11 cellular contexts compared by ENCODE assay signal in the genomic region with DNA sequence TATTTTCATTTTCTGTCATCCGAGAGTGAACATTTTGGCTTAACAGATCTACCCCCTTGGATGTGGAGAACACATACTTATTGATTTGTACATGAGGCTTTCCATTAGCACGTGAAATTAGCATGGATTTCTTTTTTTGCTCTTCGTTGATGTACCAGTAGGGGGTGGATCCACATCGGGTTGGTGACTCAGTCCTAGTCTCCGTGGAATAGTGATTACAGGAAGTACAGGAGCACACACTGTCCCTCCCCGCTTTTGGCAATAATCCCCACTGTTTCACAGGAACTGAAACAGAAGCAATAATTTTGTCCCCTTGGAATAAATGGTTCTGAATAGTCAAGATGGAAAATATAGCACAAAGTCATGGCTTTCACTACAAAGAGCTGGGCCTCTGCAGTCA.
A peak's percentile ranks its signal among the peaks of the same experiment; 100 is the strongest.
DNase-seq lines count a peak whose midpoint lies in the region; ATAC-seq and TF ChIP-seq lines count a peak whose summit lies in the region.
"Had no signal": no experiment of that assay in that cellular context is flagged by ENCODE, and none has a peak within 500 bp of the region (broad histone marks: within the 10 kb centered on the region; RNA-seq: fewer than 3 reads in every experiment).

No MANE protein-coding gene starts in this region.

- H3K14ac ChIP-seq in neuronal stem cell (ENCODE audit: low read length), result no peak overlapping the region

- H3K18ac ChIP-seq in neuronal stem cell (ENCODE audit: low read length), result no peak overlapping the region

- H3K4ac ChIP-seq in neuronal stem cell (ENCODE audit: low read length), result no peak overlapping the region

- no peaks in the 10 kb centered on the region for H3K27me3 ChIP-seq in neuronal stem cell (ENCODE audit: control insufficient read depth in 3 of 3, insufficient read depth in 3 of 3, low read depth in 1 of 3, low read length in 3 of 3)

- H3K9ac ChIP-seq in neuronal stem cell (ENCODE audit: low read depth, low read length, poor library complexity), result no peak overlapping the region

- H3K4me3 ChIP-seq in LNCaP clone FGC (ENCODE audit: low read depth, low read length) (no peak overlapping the region), lower leg skin (ENCODE audit: low read depth, poor library complexity, severe bottlenecking) (no peak overlapping the region), neuronal stem cell (ENCODE audit: low read length in 2 of 2) (no peak overlapping the region)

- H3K9me3 ChIP-seq in neuronal stem cell (replicated peaks in 1 of 2; ENCODE audit: control insufficient read depth in 2 of 2, insufficient read depth in 1 of 2, low read depth in 1 of 2, low read length in 2 of 2), result no peaks in the 10 kb centered on the region

- H3K79me1 ChIP-seq in neuronal stem cell (ENCODE audit: low read depth, low read length), result no peaks in the 10 kb centered on the region

- peaks cover 10% of the 10 kb centered on the region for H3K9me3 Mint-ChIP-seq in WTC11
- H3K9me3 Mint-ChIP-seq in endothelial cell (ENCODE audit: unreplicated experiment), result no peaks in the 10 kb centered on the region

- H3K36me3 ChIP-seq in neuronal stem cell (replicated peaks in 1 of 2; ENCODE audit: control insufficient read depth in 2 of 2, insufficient read depth in 2 of 2, low read length in 2 of 2), result no peaks in the 10 kb centered on the region

- intact Hi-C loops in lower leg skin (cut with DNase I; ENCODE audit: low total_unique reads), result no loop called here

- H4K91ac ChIP-seq in neuronal stem cell (ENCODE audit: low read depth, low read length, poor library complexity), result no peak overlapping the region

- H2BK5ac ChIP-seq in neuronal stem cell (ENCODE audit: low read length), result no peak overlapping the region

- no peak overlapping the region for H3K27ac Mint-ChIP-seq in WTC11
- H3K27ac Mint-ChIP-seq in endothelial cell (ENCODE audit: unreplicated experiment), result no peak overlapping the region
- H3K27ac Mint-ChIP-seq: CD4-positive, CD25-positive, alpha-beta regulatory T cell had no signal

- no peak overlapping the region for H2BK15ac ChIP-seq in neuronal stem cell (ENCODE audit: low read length)

- no peak overlapping the region for H3K4me2 ChIP-seq in neuronal stem cell (ENCODE audit: insufficient read depth, low read length, poor library complexity, severe bottlenecking)

- 22 to 35% methylated on average over 6 of the region's 6 CpGs for WGBS in lower leg skin, 2 donors
- WGBS in neuronal stem cell (ENCODE audit: extremely low coverage in 2 of 2, insufficient read length in 2 of 2, insufficient replicate concordance in 1 of 2), 2 donors, result no CpG with 5 or more reads among the region's 6 CpGs

- DNase-seq in Ammon's horn (ENCODE audit: low spot score) (peak; percentile 55), LNCaP clone FGC (ENCODE audit: low read depth) (peak; percentile 13), WTC11 (ENCODE audit: low spot score) (no peak), lower leg skin (ENCODE audit: low spot score in 2 of 2) (peak; percentile 68 to 87), neuronal stem cell (ENCODE audit: low spot score) (no peak), endothelial cell (ENCODE audit: low spot score) (no peak), hepatic stellate cell (ENCODE audit: low spot score) (no peak)
- DNase-seq: activated naive CD4-positive, alpha-beta T cell treated with anti-CD3 and anti-CD28 coated beads, Interleukin-2, amount 50 U/mL, for 16 hours; CD4-positive, CD25-positive, alpha-beta regulatory T cell; stimulated activated CD4-positive, alpha-beta T cell treated with anti-CD3 and anti-CD28 coated beads, Interleukin-2, amount 100 ng/mL, for 48 hours had no signal

- TF ChIP-seq CTCF in LNCaP clone FGC (IDR thresholded peaks at IDR 0.05; ENCODE audit: control insufficient read depth, extremely low read depth, insufficient read depth) (peak; percentile 29; the same call in 1 of the 2 replicates), WTC11 (IDR thresholded peaks at IDR 0.05) (no peak), lower leg skin (IDR thresholded peaks at IDR 0.05) (no peak), endothelial cell (IDR thresholded peaks at IDR 0.05; ENCODE audit: unreplicated experiment) (no peak)

- no peak overlapping the region for H3K27ac ChIP-seq in neuronal stem cell (replicated peaks; ENCODE audit: low read length)

- H3K27me3 Mint-ChIP-seq in WTC11 (ENCODE audit: low read depth), result no peaks in the 10 kb centered on the region
- H3K27me3 Mint-ChIP-seq in endothelial cell (ENCODE audit: unreplicated experiment), result peaks cover 3% of the 10 kb centered on the region
- H3K27me3 Mint-ChIP-seq: CD4-positive, CD25-positive, alpha-beta regulatory T cell had no signal

- H2AFZ ChIP-seq in neuronal stem cell (ENCODE audit: low read length), result no peak overlapping the region

- TF ChIP-seq POLR2A in lower leg skin (IDR thresholded peaks at IDR 0.05), result no peak

- no peak overlapping the region for H4K8ac ChIP-seq in neuronal stem cell (ENCODE audit: low read depth, low read length)

- H3K4me3 Mint-ChIP-seq in WTC11 (no peak overlapping the region), endothelial cell (ENCODE audit: unreplicated experiment) (no peak overlapping the region)
- H3K4me3 Mint-ChIP-seq: CD4-positive, CD25-positive, alpha-beta regulatory T cell had no signal

- H3K36me3 Mint-ChIP-seq in WTC11 (peaks cover 3% of the 10 kb centered on the region; the same call in 1 of the 2 replicates), endothelial cell (ENCODE audit: low read depth, unreplicated experiment) (no peaks in the 10 kb centered on the region)
- H3K36me3 Mint-ChIP-seq: CD4-positive, CD25-positive, alpha-beta regulatory T cell had no signal

- H3K23ac ChIP-seq in neuronal stem cell (ENCODE audit: low read depth, low read length, poor library complexity), result no peak overlapping the region

- H3K4me1 ChIP-seq in neuronal stem cell (ENCODE audit: control insufficient read depth in 2 of 2, insufficient read depth in 1 of 2, low read depth in 1 of 2, low read length in 2 of 2), result no peaks in the 10 kb centered on the region

- H2AK5ac ChIP-seq in neuronal stem cell (ENCODE audit: low read depth, low read length), result no peak overlapping the region

- H3K4me1 Mint-ChIP-seq in WTC11 (peaks cover 13% of the 10 kb centered on the region), endothelial cell (ENCODE audit: unreplicated experiment) (no peaks in the 10 kb centered on the region)
- H3K4me1 Mint-ChIP-seq: CD4-positive, CD25-positive, alpha-beta regulatory T cell had no signal

- no peak overlapping the region for H2BK120ac ChIP-seq in neuronal stem cell (ENCODE audit: low read depth, low read length)

- CTCF ChIA-PET in WTC11 (lab: Charles Lee), result interaction anchor here (0.7 to 0.8 kb wide), 2 partner anchors 9 to 245 kb away, joined by 3 to 4 read pairs; no protein-coding TSS in a partner anchor

- H2BK12ac ChIP-seq in neuronal stem cell (ENCODE audit: low read length), result no peak overlapping the region

- peak; percentile 65; the same call in 1 of the 2 replicates for ATAC-seq in WTC11
- no peak for ATAC-seq in GM18907 (IDR thresholded peaks at IDR 0.05; ENCODE audit: unreplicated experiment)

- POLR2A ChIA-PET in WTC11 (lab: Charles Lee), result no interaction called here

TF ChIP-seq in WTC11, 78 proteins besides CTCF, POLR2A, EP300 and RAD21 (continues in another document):
- TF ChIP-seq ZNF138 (CRISPR knock-in tag; conservative IDR thresholded peaks at IDR 0.05) (no peak), ATF1 (CRISPR knock-in tag; IDR thresholded peaks at IDR 0.05) (no peak), PRRX2 (CRISPR knock-in tag; IDR thresholded peaks at IDR 0.05) (no peak), E2F1 (CRISPR knock-in tag; IDR thresholded peaks at IDR 0.05) (no peak), ZNF219 (CRISPR knock-in tag; IDR thresholded peaks at IDR 0.05; ENCODE audit: borderline replicate concordance) (no peak), ETV6 (CRISPR knock-in tag; IDR thresholded peaks at IDR 0.05) (no peak), JAZF1 (CRISPR knock-in tag; IDR thresholded peaks at IDR 0.05) (no peak), NR3C1 (CRISPR knock-in tag; conservative IDR thresholded peaks at IDR 0.05; ENCODE audit: low read depth) (no peak), FOXK1 (CRISPR knock-in tag; IDR thresholded peaks at IDR 0.05) (no peak), ZNF671 (CRISPR knock-in tag; IDR thresholded peaks at IDR 0.05) (no peak), MXD4 (CRISPR knock-in tag; IDR thresholded peaks at IDR 0.05; ENCODE audit: borderline replicate concordance) (no peak)
- TF ChIP-seq, protein P1, sequence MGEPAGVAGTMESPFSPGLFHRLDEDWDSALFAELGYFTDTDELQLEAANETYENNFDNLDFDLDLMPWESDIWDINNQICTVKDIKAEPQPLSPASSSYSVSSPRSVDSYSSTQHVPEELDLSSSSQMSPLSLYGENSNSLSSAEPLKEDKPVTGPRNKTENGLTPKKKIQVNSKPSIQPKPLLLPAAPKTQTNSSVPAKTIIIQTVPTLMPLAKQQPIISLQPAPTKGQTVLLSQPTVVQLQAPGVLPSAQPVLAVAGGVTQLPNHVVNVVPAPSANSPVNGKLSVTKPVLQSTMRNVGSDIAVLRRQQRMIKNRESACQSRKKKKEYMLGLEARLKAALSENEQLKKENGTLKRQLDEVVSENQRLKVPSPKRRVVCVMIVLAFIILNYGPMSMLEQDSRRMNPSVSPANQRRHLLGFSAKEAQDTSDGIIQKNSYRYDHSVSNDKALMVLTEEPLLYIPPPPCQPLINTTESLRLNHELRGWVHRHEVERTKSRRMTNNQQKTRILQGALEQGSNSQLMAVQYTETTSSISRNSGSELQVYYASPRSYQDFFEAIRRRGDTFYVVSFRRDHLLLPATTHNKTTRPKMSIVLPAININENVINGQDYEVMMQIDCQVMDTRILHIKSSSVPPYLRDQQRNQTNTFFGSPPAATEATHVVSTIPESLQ (CRISPR knock-in tag; IDR thresholded peaks at IDR 0.05), result no peak
- TF ChIP-seq, protein P2, sequence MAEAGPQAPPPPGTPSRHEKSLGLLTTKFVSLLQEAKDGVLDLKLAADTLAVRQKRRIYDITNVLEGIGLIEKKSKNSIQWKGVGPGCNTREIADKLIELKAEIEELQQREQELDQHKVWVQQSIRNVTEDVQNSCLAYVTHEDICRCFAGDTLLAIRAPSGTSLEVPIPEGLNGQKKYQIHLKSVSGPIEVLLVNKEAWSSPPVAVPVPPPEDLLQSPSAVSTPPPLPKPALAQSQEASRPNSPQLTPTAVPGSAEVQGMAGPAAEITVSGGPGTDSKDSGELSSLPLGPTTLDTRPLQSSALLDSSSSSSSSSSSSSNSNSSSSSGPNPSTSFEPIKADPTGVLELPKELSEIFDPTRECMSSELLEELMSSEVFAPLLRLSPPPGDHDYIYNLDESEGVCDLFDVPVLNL (CRISPR knock-in tag; IDR thresholded peaks at IDR 0.05; ENCODE audit: borderline replicate concordance, low read depth), result no peak

Comparison
In these comparisons a context has a peak if more than half of its experiments do, and no peak if none do; other contexts are left out.
1. DNase-seq: peak in Ammon's horn (single experiment), LNCaP clone FGC (single experiment) and lower leg skin (2 of 2); none in WTC11 (single experiment), neuronal stem cell (single experiment), endothelial cell (single experiment) and hepatic stellate cell (single experiment).